2 cellular contexts compared by ENCODE assay signal in genomic region chr12:10094648-10095047, GRCh38.
TF ChIP-seq lines count a peak whose summit lies in the region.

No MANE protein-coding gene starts in this region.

TF ChIP-seq in HepG2, 621 proteins besides CTCF, POLR2A, EP300 and RAD21:
- TF ChIP-seq TIGD3 (CRISPR knock-in tag; IDR thresholded peaks at IDR 0.05; ENCODE audit: borderline replicate concordance), result no peak
- no peak for TF ChIP-seq TSC22D2 (CRISPR knock-in tag; IDR thresholded peaks at IDR 0.05; ENCODE audit: borderline replicate concordance)

TF ChIP-seq in GM23338, 12 proteins besides CTCF, POLR2A, EP300 and RAD21:
- TF ChIP-seq EZH2 (IDR thresholded peaks at IDR 0.05; ENCODE audit: low read depth, unreplicated experiment) (no peak), REST (IDR thresholded peaks at IDR 0.05; ENCODE audit: unreplicated experiment) (no peak), EZH2phosphoT487 (IDR thresholded peaks at IDR 0.05; ENCODE audit: unreplicated experiment) (no peak), ETS1 (IDR thresholded peaks at IDR 0.05) (no peak), STAT1 (IDR thresholded peaks at IDR 0.05; ENCODE audit: unreplicated experiment) (no peak), JUNB (IDR thresholded peaks at IDR 0.05; ENCODE audit: unreplicated experiment) (no peak)
